8 cellular contexts compared by ENCODE assay signal in the genomic region with DNA sequence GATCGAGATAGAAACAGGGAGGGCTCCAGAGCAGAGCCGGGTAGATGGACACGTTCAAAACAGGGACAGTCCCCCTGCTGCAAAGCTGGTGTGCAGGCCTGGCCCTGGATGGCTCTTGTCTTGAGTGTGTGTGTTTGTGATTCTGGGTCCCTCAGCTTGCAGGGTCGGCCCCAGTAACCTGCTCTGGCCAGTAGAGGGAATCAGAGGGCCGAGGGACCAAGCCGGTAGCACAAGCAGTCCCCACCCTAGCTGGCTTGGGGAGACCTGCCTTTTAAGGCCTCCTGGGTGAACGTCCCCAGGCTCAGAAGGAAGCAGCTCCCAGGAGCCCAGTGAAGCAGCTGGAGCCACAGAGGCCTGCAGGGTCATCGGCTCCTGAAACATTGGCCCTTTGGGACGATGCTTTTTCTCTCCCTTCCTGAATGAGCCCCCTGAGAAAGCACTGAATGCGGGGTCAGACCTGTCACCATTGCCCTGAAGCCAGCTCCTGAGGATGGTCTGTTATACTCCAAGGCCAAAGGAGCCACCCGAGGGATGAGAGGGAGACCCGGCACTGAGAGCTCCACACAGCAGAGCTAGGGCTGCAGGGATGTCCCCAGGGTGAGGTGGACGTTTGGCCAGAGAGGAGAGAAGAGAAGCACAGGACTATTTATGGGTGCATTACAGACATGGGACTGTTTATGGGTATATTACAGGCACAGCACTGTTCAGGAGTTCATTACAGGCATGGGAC.
DNase-seq lines count a peak whose midpoint lies in the region; ATAC-seq and TF ChIP-seq lines count a peak whose summit lies in the region.

No MANE protein-coding gene starts in this region.

- ATAC-seq in HG02884 (IDR thresholded peaks at IDR 0.05; ENCODE audit: unreplicated experiment) (no peak), GM21825 (IDR thresholded peaks at IDR 0.05; ENCODE audit: unreplicated experiment) (no peak), HG03469 (IDR thresholded peaks at IDR 0.05; ENCODE audit: unreplicated experiment) (no peak)

- TF ChIP-seq CTCF in fibroblast of mammary gland (conservative IDR thresholded peaks at IDR 0.05; ENCODE audit: control insufficient read depth, insufficient read depth, low read depth, low read length), result peak; percentile 83

- DNase-seq in EH (ENCODE audit: low read depth) (peak; percentile 85), HuH-7.5 (ENCODE audit: low spot score) (peak; percentile 77), fibroblast of mammary gland (ENCODE audit: low read depth) (peak; percentile 78), retina (peak; percentile 34)
- DNase-seq in activated CD4-positive, alpha-beta T cell treated with anti-CD3 and anti-CD28 coated beads for 4 hours, result peak; percentile 22 to 37

- H3K4me3 ChIP-seq in fibroblast of mammary gland (ENCODE audit: control insufficient read depth, low read depth, low read length), result no peak overlapping the region

Comparison
In these comparisons a context has a peak if more than half of its experiments do, and no peak if none do; other contexts are left out.
1. DNase-seq: peak in every context shown above with its lines; median percentile 85 in EH; 78 in fibroblast of mammary gland; 77 in HuH-7.5; 34 in retina; 30 in activated CD4-positive, alpha-beta T cell treated with anti-CD3 and anti-CD28 coated beads for 4 hours.